ENCODE assay signal across 11 cellular contexts in the genomic region with DNA sequence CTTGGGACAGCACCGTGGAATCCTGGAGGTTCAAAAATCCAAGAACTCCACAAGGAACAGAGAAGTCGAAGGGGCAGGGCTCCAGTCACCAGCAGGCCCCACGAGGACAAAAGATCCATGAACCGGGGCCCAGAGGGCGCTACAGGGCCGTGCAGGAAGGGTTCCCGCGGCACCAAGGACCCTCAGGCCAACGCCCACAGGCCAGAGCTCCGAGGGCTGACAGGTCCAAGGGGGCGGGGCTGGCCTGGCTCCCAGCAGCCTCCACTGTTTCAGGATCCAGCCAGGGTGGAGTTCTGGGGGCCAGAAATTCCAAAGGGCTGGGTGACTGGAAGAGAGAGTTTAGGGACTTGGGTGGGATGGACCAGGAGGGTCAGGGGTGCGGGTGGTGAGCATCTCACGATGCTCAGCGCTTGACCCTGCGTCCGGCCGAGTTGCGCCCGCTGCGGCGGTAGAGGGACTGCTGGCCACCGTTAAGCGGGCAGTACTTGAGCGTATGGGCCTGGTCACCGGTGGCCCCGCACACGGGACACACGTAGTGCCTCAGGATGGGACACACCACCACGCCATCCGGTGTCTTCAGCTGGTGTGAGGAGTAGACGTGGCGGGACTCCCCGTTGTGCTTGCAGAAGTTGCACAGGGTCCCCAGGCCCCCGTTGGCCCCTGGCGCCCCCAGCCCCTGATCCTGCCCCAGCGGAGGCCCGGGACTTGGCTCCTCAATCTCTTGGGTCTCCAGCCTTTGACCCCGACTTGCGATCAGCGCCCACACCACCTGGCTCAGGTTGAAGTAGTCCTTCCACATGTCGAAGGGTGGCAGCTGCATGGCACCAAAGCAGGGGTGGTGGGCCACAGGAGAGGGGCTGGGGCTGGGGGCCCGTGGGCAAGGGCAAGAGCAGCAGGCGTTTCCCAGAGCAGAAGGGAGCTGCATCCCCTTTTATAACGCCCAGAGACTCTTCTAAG. TPM values are rescaled to one million over a fixed set of nuclear protein-coding genes. Genes with fewer than 3 reads are reported as not detected.
DNase-seq lines count a peak whose midpoint lies in the region; TF ChIP-seq lines count a peak whose summit lies in the region.
"Had no signal": no experiment of that assay in that cellular context is flagged by ENCODE, and none has a peak within 500 bp of the region (broad histone marks: within the 10 kb centered on the region; RNA-seq: fewer than 3 reads in every experiment).

NANOS2 (minus strand) TSS at position 905 of the 957 bp plus-strand sequence; CDS start at position 820, 85 bp downstream.

- DNase-seq in DMS53 (lab: John Stamatoyannopoulos, UW) (peak; percentile 24), DMS53 treated with DMSO at 0.1 percent for 48 hours (lab: John Stamatoyannopoulos, UW; ENCODE audit: unreplicated experiment) (no peak), HT1080 (ENCODE audit: low read depth) (peak; percentile 28), astrocyte of the spinal cord (ENCODE audit: low read depth, low spot score) (no peak), lung microvascular endothelial cell (ENCODE audit: low read depth in 2 of 2) (peak; percentile 30 to 35), COLO829 (ENCODE audit: low spot score) (no peak), mucosa of gallbladder (ENCODE audit: low spot score) (no peak), immature natural killer cell (no peak)
- DNase-seq: central memory CD4-positive, alpha-beta T cell; NCI-H2107 had no signal

- no peaks in the 10 kb centered on the region for H3K36me3 Mint-ChIP-seq in immature natural killer cell

- H3K4me1 Mint-ChIP-seq in immature natural killer cell = no peaks in the 10 kb centered on the region

- in situ Hi-C loops in astrocyte of the spinal cord (cut with HindIII; ENCODE audit: low sequenced_read_pairs) = no loop called here

- H3K27ac Mint-ChIP-seq in immature natural killer cell = no peak within 1 kb of the TSS

- H3K27me3 Mint-ChIP-seq in immature natural killer cell (ENCODE audit: low read depth in 3 of 3) = peaks cover 8 to 19% (median 14%) of the 10 kb centered on the region in 3 donors

- H3K9me3 Mint-ChIP-seq in immature natural killer cell = no peaks in the 10 kb centered on the region

- no peak within 1 kb of the TSS for H3K4me3 ChIP-seq in astrocyte of the spinal cord (ENCODE audit: low read depth, low read length)
- H3K4me3 ChIP-seq: thoracic aorta had no signal

- peak; percentile 17 for TF ChIP-seq CTCF in astrocyte of the spinal cord (IDR thresholded peaks at IDR 0.05; ENCODE audit: low read depth, low read length)

- H3K4me3 Mint-ChIP-seq in immature natural killer cell = no peak within 1 kb of the TSS

RNA-seq across cellular contexts. Expression of gene NANOS2, which starts in this region (rescaled TPM):
- total RNA-seq in HT1080 (2014; rRNA removed; shearing (Covaris generic)) = not detected in 2 replicates
- not detected in 2 replicates for polyA plus RNA-seq in HT1080 (2015; cell fraction: cytosol; rRNA removed)
- polyA plus RNA-seq in HT1080 (2015; cell fraction: nucleus; rRNA removed) = not detected in 2 replicates
- not detected in 2 replicates for total RNA-seq in lung microvascular endothelial cell
- total RNA-seq in mucosa of gallbladder = not detected
- not detected for polyA plus RNA-seq in immature natural killer cell
- total RNA-seq: thoracic aorta had no signal

Comparison
In these comparisons a context has a peak if more than half of its experiments do, and no peak if none do; other contexts are left out.
1. Peak in DNase-seq in HT1080; RNA of the gene not detected or under 1 TPM.
2. Peak in DNase-seq in lung microvascular endothelial cell; RNA of the gene not detected or under 1 TPM.